In the genomic region with DNA sequence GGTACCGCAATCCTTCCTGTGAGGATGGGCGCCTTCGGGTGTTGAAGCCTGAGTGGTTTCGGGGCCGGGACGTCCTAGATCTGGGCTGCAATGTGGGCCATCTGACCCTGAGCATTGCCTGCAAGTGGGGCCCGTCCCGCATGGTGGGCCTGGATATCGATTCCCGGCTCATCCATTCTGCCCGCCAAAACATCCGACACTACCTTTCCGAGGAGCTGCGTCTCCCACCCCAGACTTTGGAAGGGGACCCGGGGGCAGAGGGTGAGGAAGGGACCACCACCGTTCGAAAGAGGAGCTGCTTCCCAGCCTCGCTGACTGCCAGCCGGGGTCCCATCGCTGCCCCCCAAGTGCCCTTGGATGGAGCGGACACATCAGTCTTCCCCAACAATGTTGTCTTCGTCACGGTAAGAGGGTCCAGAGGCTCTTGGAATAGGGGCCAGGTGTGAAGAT, we compare ENCODE assay signal across 8 cellular contexts. TPM values are rescaled to one million over a fixed set of nuclear protein-coding genes. Genes with fewer than 3 reads are reported as not detected.
DNase-seq lines count a peak whose midpoint lies in the region; ATAC-seq and TF ChIP-seq lines count a peak whose summit lies in the region.

No MANE protein-coding gene starts in this region.

- peaks cover 63% of the 10 kb centered on the region for H3K4me1 Mint-ChIP-seq in activated CD4-positive, alpha-beta memory T cell treated with anti-CD3 and anti-CD28 coated beads, Interleukin-2, amount 10 ng/mL, durations not matched to agents 7 days and 5 days
- peaks cover 71% of the 10 kb centered on the region for H3K4me1 Mint-ChIP-seq in stimulated activated effector memory CD8-positive, alpha-beta T cell treated with anti-CD3 and anti-CD28 coated beads, Interleukin-12 subunit alpha, Interleukin-12 subunit beta, amount 100 ng/mL, for 72 hours

- in situ Hi-C loops in GM13977 (cut with MboI; ENCODE audit: low pct_unique_long_range_greater_than_20kb, low sequenced_read_pairs, unreplicated experiment), result no loop called here

- no peak for TF ChIP-seq RAD21 in HCT116 (IDR thresholded peaks at IDR 0.05; ENCODE audit: low read depth)

- H3K4me3 ChIP-seq in HCT116 (replicated peaks in 1 of 2; ENCODE audit: low read depth in 1 of 2, low read length in 2 of 2) (peak overlapping the region in 1 of 2 experiments; percentile 85; a peak in 2 of 4 replicates), hepatocyte (no peak overlapping the region)

- H3K79me2 ChIP-seq in HCT116 (ENCODE audit: insufficient read depth, low read length), result peaks cover 62% of the 10 kb centered on the region
- peaks cover 54% of the 10 kb centered on the region for H3K79me2 ChIP-seq in hepatocyte

- BruUV-seq in HCT116 (replicated peaks; lab: Mats Ljungman, UMichigan), result no TSS peak

- TF ChIP-seq POLR2A in HCT116 (IDR thresholded peaks at IDR 0.05; ENCODE audit: borderline replicate concordance, extremely low read depth, insufficient read depth, insufficient read length), result no peak

- H3K9me2 ChIP-seq in HCT116 (ENCODE audit: insufficient read depth) (no peaks in the 10 kb centered on the region), hepatocyte (replicated peaks; ENCODE audit: insufficient read depth) (no peaks in the 10 kb centered on the region)

- ATAC-seq in HCT116 (no peak), HG03457 (IDR thresholded peaks at IDR 0.05; ENCODE audit: unreplicated experiment) (no peak), HG03460 (IDR thresholded peaks at IDR 0.05; ENCODE audit: unreplicated experiment) (no peak)
- no peak for ATAC-seq in stimulated activated effector memory CD8-positive, alpha-beta T cell treated with anti-CD3 and anti-CD28 coated beads, Interleukin-12 subunit alpha, Interleukin-12 subunit beta, amount 100 ng/mL, for 72 hours

- H3K27ac ChIP-seq in HCT116 (ENCODE audit: low read depth, low read length), result peak overlapping the region; percentile 99; the same call in 1 of the 2 replicates
- H3K27ac ChIP-seq in hepatocyte, result no peak overlapping the region

- H3K9me3 Mint-ChIP-seq in activated CD4-positive, alpha-beta memory T cell treated with anti-CD3 and anti-CD28 coated beads, Interleukin-2, amount 10 ng/mL, durations not matched to agents 7 days and 5 days, result no peaks in the 10 kb centered on the region
- no peaks in the 10 kb centered on the region for H3K9me3 Mint-ChIP-seq in stimulated activated effector memory CD8-positive, alpha-beta T cell treated with anti-CD3 and anti-CD28 coated beads, Interleukin-12 subunit alpha, Interleukin-12 subunit beta, amount 100 ng/mL, for 72 hours

- H3K36me3 ChIP-seq in HCT116 (ENCODE audit: control insufficient read depth in 1 of 2, insufficient read depth in 2 of 2, low read length in 2 of 2), result peaks cover 5 to 39% of the 10 kb centered on the region in 2 experiments; a peak in 2 of 4 replicates
- H3K36me3 ChIP-seq in hepatocyte (replicated peaks; ENCODE audit: insufficient read depth, low read depth), result no peaks in the 10 kb centered on the region

- intact Hi-C loops in HCT116 (cut with micrococcal nuclease), result no loop called here

- H3K27ac Mint-ChIP-seq in activated CD4-positive, alpha-beta memory T cell treated with anti-CD3 and anti-CD28 coated beads, Interleukin-2, amount 10 ng/mL, durations not matched to agents 7 days and 5 days, result peak overlapping the region; percentile 93
- peak overlapping the region; percentile 100 for H3K27ac Mint-ChIP-seq in stimulated activated effector memory CD8-positive, alpha-beta T cell treated with anti-CD3 and anti-CD28 coated beads, Interleukin-12 subunit alpha, Interleukin-12 subunit beta, amount 100 ng/mL, for 72 hours

- no peak overlapping the region for H2AFZ ChIP-seq in HCT116 (ENCODE audit: low read depth, low read length, poor library complexity, severe bottlenecking)
- no peak overlapping the region for H2AFZ ChIP-seq in hepatocyte

- POLR2A ChIA-PET in HCT116 (lab: Charles Lee), result no interaction called here
- POLR2A ChIA-PET in activated CD4-positive, alpha-beta memory T cell treated with anti-CD3 and anti-CD28 coated beads, Interleukin-2, amount 10 ng/mL, durations not matched to agents 7 days and 5 days (lab: Charles Lee), result no interaction called here

- H3K4me2 ChIP-seq in HCT116 (ENCODE audit: low read length) (peak overlapping the region; percentile 89; the same call in 1 of the 2 replicates), hepatocyte (peak overlapping the region; percentile 74)

- H3K4me1 ChIP-seq in HCT116 (ENCODE audit: control insufficient read depth in 1 of 2, insufficient read depth in 2 of 2, low read length in 2 of 2), result peaks cover 0 to 65% of the 10 kb centered on the region in 2 experiments
- H3K4me1 ChIP-seq in hepatocyte (ENCODE audit: insufficient read depth), result peaks cover 35% of the 10 kb centered on the region

- 96% methylated on average over 22 of the region's 23 CpGs for WGBS in hepatocyte (ENCODE audit: low lambda C conversion rate, missing lambda C conversion rate)

- H4K20me1 ChIP-seq in HCT116 (ENCODE audit: insufficient read depth) (no peaks in the 10 kb centered on the region), hepatocyte (ENCODE audit: insufficient read depth, poor library complexity, severe bottlenecking) (peaks cover 3% of the 10 kb centered on the region)

- H3K36me3 Mint-ChIP-seq in activated CD4-positive, alpha-beta memory T cell treated with anti-CD3 and anti-CD28 coated beads, Interleukin-2, amount 10 ng/mL, durations not matched to agents 7 days and 5 days (ENCODE audit: low read depth), result peaks cover 70% of the 10 kb centered on the region
- H3K36me3 Mint-ChIP-seq in stimulated activated effector memory CD8-positive, alpha-beta T cell treated with anti-CD3 and anti-CD28 coated beads, Interleukin-12 subunit alpha, Interleukin-12 subunit beta, amount 100 ng/mL, for 72 hours, result peaks cover 83% of the 10 kb centered on the region

- CTCF ChIA-PET in HCT116 (lab: Charles Lee), result no interaction called here
- CTCF ChIA-PET in activated CD4-positive, alpha-beta memory T cell treated with anti-CD3 and anti-CD28 coated beads, Interleukin-2, amount 10 ng/mL, durations not matched to agents 7 days and 5 days (lab: Charles Lee), result no interaction called here

- RAD21 ChIA-PET in HCT116 (lab: Charles Lee; ENCODE audit: low non-redundant PET in 1 of 2, low total read pairs in 2 of 2, uncharacterized antibody in 2 of 2, unreplicated experiment in 2 of 2), result no interaction called here

- H3K27me3 ChIP-seq in HCT116 (ENCODE audit: insufficient read depth, low read length) (no peaks in the 10 kb centered on the region), hepatocyte (no peaks in the 10 kb centered on the region)

- H3K4me3 Mint-ChIP-seq in activated CD4-positive, alpha-beta memory T cell treated with anti-CD3 and anti-CD28 coated beads, Interleukin-2, amount 10 ng/mL, durations not matched to agents 7 days and 5 days, result peak overlapping the region; percentile 87
- H3K4me3 Mint-ChIP-seq in stimulated activated effector memory CD8-positive, alpha-beta T cell treated with anti-CD3 and anti-CD28 coated beads, Interleukin-12 subunit alpha, Interleukin-12 subunit beta, amount 100 ng/mL, for 72 hours, result peak overlapping the region; percentile 95

- no peak for DNase-seq in HCT116 (ENCODE audit: low read depth, low spot score)
- DNase-seq in activated CD4-positive, alpha-beta memory T cell treated with anti-CD3 and anti-CD28 coated beads, Interleukin-2, amount 10 ng/mL, durations not matched to agents 7 days and 5 days, result no peak
- no peak for DNase-seq in hepatocyte (ENCODE audit: low spot score)
- DNase-seq in stimulated activated effector memory CD8-positive, alpha-beta T cell treated with anti-CD3 and anti-CD28 coated beads, Interleukin-12 subunit alpha, Interleukin-12 subunit beta, amount 100 ng/mL, for 72 hours (ENCODE audit: low spot score in 2 of 2), result no peak
- DNase-seq in GM13977 (ENCODE audit: low spot score), result no peak
- DNase-seq in NCI-H82 treated with DMSO at 0.1 percent for 48 hours (lab: John Stamatoyannopoulos, UW; ENCODE audit: unreplicated experiment), result no peak

- peaks cover 3% of the 10 kb centered on the region for H3K27me3 Mint-ChIP-seq in activated CD4-positive, alpha-beta memory T cell treated with anti-CD3 and anti-CD28 coated beads, Interleukin-2, amount 10 ng/mL, durations not matched to agents 7 days and 5 days

- H3K9me3 ChIP-seq in HCT116 (ENCODE audit: control insufficient read depth in 1 of 2, insufficient read depth in 1 of 2, low read depth in 1 of 2, low read length in 2 of 2) (no peaks in the 10 kb centered on the region), hepatocyte (ENCODE audit: low read depth) (no peaks in the 10 kb centered on the region)

- TF ChIP-seq CTCF in HCT116 (IDR thresholded peaks at IDR 0.05 in 2 of 3, conservative IDR thresholded peaks at IDR 0.05 in 1 of 3; ENCODE audit: borderline replicate concordance in 1 of 3, insufficient read depth in 1 of 3, low read depth in 2 of 3, low read length in 2 of 3) (no peak), hepatocyte (IDR thresholded peaks at IDR 0.05; ENCODE audit: poor library complexity) (no peak), GM13977 (IDR thresholded peaks at IDR 0.05; ENCODE audit: extremely low read depth, insufficient read depth, missing control alignments) (no peak)

- peak overlapping the region; percentile 89; the same call in 1 of the 2 replicates for H3K9ac ChIP-seq in HCT116 (ENCODE audit: low read length)

RNA-seq across cellular contexts. Expression of a gene that starts 1.7 kb away (rescaled TPM):
- total RNA-seq in HCT116 (2021; ENCODE audit: unreplicated experiment), result 44.4 TPM
- polyA plus RNA-seq in HCT116 (2012), result 47.4 and 51.6 TPM in 2 replicates
- total RNA-seq in activated CD4-positive, alpha-beta memory T cell treated with anti-CD3 and anti-CD28 coated beads, Interleukin-2, amount 10 ng/mL, durations not matched to agents 7 days and 5 days, result 10 to 100 TPM; 36.7 to 40.1 TPM
- 20.9 and 23.1 TPM in 2 replicates for total RNA-seq in hepatocyte
- 15.8 and 17.2 TPM in 2 replicates for polyA plus RNA-seq in hepatocyte

RNA-seq across cellular contexts. Expression of a gene that starts 2.8 kb away (rescaled TPM):
- 1.5 TPM for total RNA-seq in HCT116 (2021; ENCODE audit: unreplicated experiment)
- polyA plus RNA-seq in HCT116 (2012), result 1.5 and 1.8 TPM in 2 replicates
- 1 to 10 TPM; 2.7 to 3.0 TPM for total RNA-seq in activated CD4-positive, alpha-beta memory T cell treated with anti-CD3 and anti-CD28 coated beads, Interleukin-2, amount 10 ng/mL, durations not matched to agents 7 days and 5 days
- total RNA-seq in hepatocyte, result 1.8 and 2.2 TPM in 2 replicates
- polyA plus RNA-seq in hepatocyte, result 3.3 and 4.9 TPM in 2 replicates

RNA-seq across cellular contexts. Expression of a gene that starts 5.0 kb away (rescaled TPM):
- total RNA-seq in HCT116 (2021; ENCODE audit: unreplicated experiment) (68.7 TPM), hepatocyte (10.0 and 12.8 TPM in 2 replicates)
- 59.9 and 65.2 TPM in 2 replicates for polyA plus RNA-seq in HCT116 (2012)
- total RNA-seq in activated CD4-positive, alpha-beta memory T cell treated with anti-CD3 and anti-CD28 coated beads, Interleukin-2, amount 10 ng/mL, durations not matched to agents 7 days and 5 days, result 100 to 1,000 TPM; 100 to 101 TPM
- 39.6 and 50.3 TPM in 2 replicates for polyA plus RNA-seq in hepatocyte

RNA-seq across cellular contexts. Expression of a gene that starts 32.7 kb away (rescaled TPM):
- 1.7 TPM for total RNA-seq in HCT116 (2021; ENCODE audit: unreplicated experiment)
- polyA plus RNA-seq in HCT116 (2012), result 1.1 TPM in 2 replicates
- 1 to 10 TPM; 4.0 to 4.3 TPM for total RNA-seq in activated CD4-positive, alpha-beta memory T cell treated with anti-CD3 and anti-CD28 coated beads, Interleukin-2, amount 10 ng/mL, durations not matched to agents 7 days and 5 days
- total RNA-seq in hepatocyte, result 0.13 and 0.72 TPM in 2 replicates
- polyA plus RNA-seq in hepatocyte, result 0.46 TPM in 1 of 2 replicates, not detected in the other

RNA-seq across cellular contexts. Expression of a gene that starts 47.7 kb away (rescaled TPM):
- 36.9 TPM for total RNA-seq in HCT116 (2021; ENCODE audit: unreplicated experiment)
- polyA plus RNA-seq in HCT116 (2012), result 24.9 and 27.4 TPM in 2 replicates
- 100 to 1,000 TPM; 133 to 136 TPM for total RNA-seq in activated CD4-positive, alpha-beta memory T cell treated with anti-CD3 and anti-CD28 coated beads, Interleukin-2, amount 10 ng/mL, durations not matched to agents 7 days and 5 days
- total RNA-seq in hepatocyte, result 25.4 and 26.2 TPM in 2 replicates
- polyA plus RNA-seq in hepatocyte, result 89.6 and 90.7 TPM in 2 replicates
